In genomic region chr20:33995053-33995816, GRCh38 we compare ENCODE assay signal across 8 cellular contexts. TPM values are rescaled to one million over a fixed set of nuclear protein-coding genes. Genes with fewer than 3 reads are reported as not detected.
DNase-seq lines count a peak whose midpoint lies in the region; ATAC-seq, FAIRE-seq and TF ChIP-seq lines count a peak whose summit lies in the region.

No MANE protein-coding gene starts in this region.

- WGBS in A549 (ENCODE audit: missing lambda C conversion rate), result 40% methylated on average over 8 of the region's 8 CpGs
- WGBS in suprapubic skin, result 12% methylated on average over 8 of the region's 8 CpGs

- no peaks in the 10 kb centered on the region for H3K9me3 Mint-ChIP-seq in activated CD8-positive, alpha-beta T cell treated with anti-CD3 and anti-CD28 coated beads, Interleukin-2, amount 10 ng/mL, durations not matched to agents 7 days and 5 days (ENCODE audit: insufficient read depth)

- TF ChIP-seq RAD21 in A549 (conservative IDR thresholded peaks at IDR 0.05 in 1 of 2, IDR thresholded peaks at IDR 0.05 in 1 of 2), result no peak

- H3K4me1 ChIP-seq in A549, result peaks cover 32% of the 10 kb centered on the region
- peaks cover 6% of the 10 kb centered on the region; the same call in 1 of the 2 replicates for H3K4me1 ChIP-seq in HEK293 (ENCODE audit: control insufficient read depth, insufficient read depth, low read length)
- peaks cover 54% of the 10 kb centered on the region for H3K4me1 ChIP-seq in suprapubic skin

- H3K4me3 ChIP-seq in A549, result peak overlapping the region; percentile 71
- peak overlapping the region; percentile 59 for H3K4me3 ChIP-seq in HEK293 (ENCODE audit: low read depth, low read length)
- peak overlapping the region; percentile 74 for H3K4me3 ChIP-seq in suprapubic skin

- TF ChIP-seq POLR2A in A549 (IDR thresholded peaks at IDR 0.05; ENCODE audit: low read length), result no peak
- TF ChIP-seq POLR2A in suprapubic skin (IDR thresholded peaks at IDR 0.05), result no peak

- DNase-seq in A549 (ENCODE audit: low read depth in 1 of 2, low spot score in 1 of 2) (no peak), iris pigment epithelial cell (ENCODE audit: low read depth) (peak; percentile 17), suprapubic skin (ENCODE audit: low spot score in 2 of 2) (no peak), SHP77 (lab: John Stamatoyannopoulos, UW) (no peak), NCI-H1092 (lab: John Stamatoyannopoulos, UW) (no peak)
- no peak for DNase-seq in activated CD8-positive, alpha-beta T cell treated with anti-CD3 and anti-CD28 coated beads, Interleukin-2, amount 10 ng/mL, durations not matched to agents 7 days and 5 days

- peak overlapping the region; percentile 96 for H3K4me3 Mint-ChIP-seq in activated CD8-positive, alpha-beta T cell treated with anti-CD3 and anti-CD28 coated beads, Interleukin-2, amount 10 ng/mL, durations not matched to agents 7 days and 5 days

- peaks cover 64% of the 10 kb centered on the region for H3K4me1 Mint-ChIP-seq in activated CD8-positive, alpha-beta T cell treated with anti-CD3 and anti-CD28 coated beads, Interleukin-2, amount 10 ng/mL, durations not matched to agents 7 days and 5 days (ENCODE audit: low read depth)

- H3K27me3 Mint-ChIP-seq in activated CD8-positive, alpha-beta T cell treated with anti-CD3 and anti-CD28 coated beads, Interleukin-2, amount 10 ng/mL, durations not matched to agents 7 days and 5 days (ENCODE audit: low read depth), result no peaks in the 10 kb centered on the region

- no peak for ATAC-seq in A549
- ATAC-seq in activated CD8-positive, alpha-beta T cell treated with anti-CD3 and anti-CD28 coated beads, Interleukin-2, amount 10 ng/mL, durations not matched to agents 7 days and 5 days, result no peak
- no peak for ATAC-seq in HG02884 (IDR thresholded peaks at IDR 0.05; ENCODE audit: unreplicated experiment)

- H3K36me3 ChIP-seq in HEK293 (ENCODE audit: control insufficient read depth in 2 of 2, insufficient read depth in 1 of 2, low read length in 2 of 2) (peaks cover 0 to 2% of the 10 kb centered on the region in 2 experiments; a peak in 1 of 3 replicates), suprapubic skin (no peaks in the 10 kb centered on the region)

- peak overlapping the region; percentile 92 to 94 for H3K27ac ChIP-seq in A549
- no peak overlapping the region; the same call in 1 of the 2 replicates for H3K27ac ChIP-seq in HEK293 (ENCODE audit: extremely low read depth, low read depth, low read length)
- H3K27ac ChIP-seq in suprapubic skin, result peak overlapping the region; percentile 99

- FAIRE-seq in A549 (lab: Jason Lieb, UNC), result no peak

- TF ChIP-seq CTCF in A549 (IDR thresholded peaks at IDR 0.05) (no peak), HEK293 (tag by site-specific recombination; IDR thresholded peaks at IDR 0.05) (no peak), suprapubic skin (IDR thresholded peaks at IDR 0.05) (no peak)

- no peaks in the 10 kb centered on the region for H3K27me3 ChIP-seq in suprapubic skin

- H3K9me3 ChIP-seq in A549 (no peaks in the 10 kb centered on the region), HEK293 (ENCODE audit: control insufficient read depth, insufficient read depth, low read depth, low read length) (no peaks in the 10 kb centered on the region), suprapubic skin (no peaks in the 10 kb centered on the region)

- peaks cover 51% of the 10 kb centered on the region for H3K36me3 Mint-ChIP-seq in activated CD8-positive, alpha-beta T cell treated with anti-CD3 and anti-CD28 coated beads, Interleukin-2, amount 10 ng/mL, durations not matched to agents 7 days and 5 days (ENCODE audit: low read depth)

- H3K4me2 ChIP-seq in A549, result peak overlapping the region; percentile 89

- CTCF ChIA-PET in A549 (lab: Yijun Ruan, JAX) (interaction anchor here (1.0 kb wide), 1 partner anchor 10 kb away, joined by 3 read pairs; no protein-coding TSS in a partner anchor), HEK293 (lab: Yijun Ruan, JAX) (interaction anchor here (1.0 to 1.1 kb wide), 2 partner anchors 10 to 27 kb away, joined by 3 read pairs; no protein-coding TSS in a partner anchor)
- CTCF ChIA-PET in activated CD8-positive, alpha-beta T cell treated with anti-CD3 and anti-CD28 coated beads, Interleukin-2, amount 10 ng/mL, durations not matched to agents 7 days and 5 days (lab: Charles Lee), result interaction anchor here (1.3 to 2.7 kb wide), 2 partner anchors 15 to 27 kb away, joined by 3 to 10 read pairs; no protein-coding TSS in a partner anchor

- H3K27ac Mint-ChIP-seq in activated CD8-positive, alpha-beta T cell treated with anti-CD3 and anti-CD28 coated beads, Interleukin-2, amount 10 ng/mL, durations not matched to agents 7 days and 5 days, result peak overlapping the region; percentile 97

- TF ChIP-seq EP300 in A549 (IDR thresholded peaks at IDR 0.05), result no peak
- TF ChIP-seq EP300 in suprapubic skin (IDR thresholded peaks at IDR 0.05), result no peak

- POLR2A ChIA-PET in A549 (lab: Yijun Ruan, JAX) (interaction anchor here (0.5 kb wide), 1 partner anchor 375 kb away, joined by 4 read pairs; no protein-coding TSS in a partner anchor), HEK293 (lab: Yijun Ruan, JAX) (interaction anchor here (0.6 kb wide), 1 partner anchor 58 kb away, joined by 7 read pairs; no protein-coding TSS in a partner anchor)
- POLR2A ChIA-PET in activated CD8-positive, alpha-beta T cell treated with anti-CD3 and anti-CD28 coated beads, Interleukin-2, amount 10 ng/mL, durations not matched to agents 7 days and 5 days (lab: Charles Lee), result interaction anchor here (0.5 to 2.3 kb wide), 9 partner anchors 10 to 1959 kb away, joined by 3 to 11 read pairs (median 4); partner anchors contain the start of genes CHMP4B, EIF2S2 and SCAND1

TF ChIP-seq in A549, 52 proteins besides CTCF, POLR2A, EP300 and RAD21 (continues in another document):
- no peak for TF ChIP-seq REST (IDR thresholded peaks at IDR 0.05)

TF ChIP-seq in HEK293, 187 proteins besides CTCF, POLR2A, EP300 and RAD21:
- TF ChIP-seq ZBTB48 (tag by site-specific recombination; IDR thresholded peaks at IDR 0.05), result peak; percentile 64
- no peak for TF ChIP-seq KLF17 (tag by site-specific recombination; IDR thresholded peaks at IDR 0.05)
- TF ChIP-seq PRDM10 (tag by site-specific recombination; IDR thresholded peaks at IDR 0.05), result peak; percentile 94
- peak; percentile 43; the same call in 1 of the 2 replicates for TF ChIP-seq SP7 (tag by site-specific recombination; IDR thresholded peaks at IDR 0.05)
- TF ChIP-seq IKZF3 (tag by site-specific recombination; IDR thresholded peaks at IDR 0.05), result peak; percentile 38; the same call in 1 of the 2 replicates
- TF ChIP-seq ZNF514 (tag by site-specific recombination; IDR thresholded peaks at IDR 0.05), result no peak
- TF ChIP-seq ZBTB17 (tag by site-specific recombination; IDR thresholded peaks at IDR 0.05), result peak; percentile 53
- TF ChIP-seq ZNF335 (tag by site-specific recombination; conservative IDR thresholded peaks at IDR 0.05), result 0 out of 2 replicates have a peak, but pooled peaks have one; percentile 20
- peak; percentile 5; the same call in 1 of the 2 replicates for TF ChIP-seq SP2 (tag by site-specific recombination; IDR thresholded peaks at IDR 0.05)
- peak; percentile 26 for TF ChIP-seq KLF1 (tag by site-specific recombination; IDR thresholded peaks at IDR 0.05)
- no peak for TF ChIP-seq ZSCAN30 (tag by site-specific recombination; IDR thresholded peaks at IDR 0.05)

RNA-seq across cellular contexts. Expression of gene RALY, which starts 1.5 kb away (rescaled TPM):
- polyA plus RNA-seq in A549 (2011; rRNA removed) (61.2 and 63.4 TPM in 2 replicates), A549 (2017; fragmentation: RNase III; extraction: RNeasy Plus Mini Kit Qiagen cat#74134 plus additional on column Dnase treatment) (102 to 108 TPM (median 105 TPM) in 3 replicates)
- polyA plus RNA-seq in A549 (2012; cell fraction: cytosol; rRNA removed), result 102 and 141 TPM in 2 replicates
- polyA plus RNA-seq in A549 (2012; cell fraction: nucleus; rRNA removed), result 90.5 and 104 TPM in 2 replicates
- polyA minus RNA-seq in A549 (2011; rRNA and poly(A)+ RNA removed), result 79.6 and 107 TPM in 2 replicates
- 100 to 1,000 TPM; 232 to 233 TPM for total RNA-seq in activated CD8-positive, alpha-beta T cell treated with anti-CD3 and anti-CD28 coated beads, Interleukin-2, amount 10 ng/mL, durations not matched to agents 7 days and 5 days
- 100 to 1,000 TPM in 1 of 4 donors, 10 to 100 TPM in 3; 78.5 to 110 (median 86.6) TPM for total RNA-seq in suprapubic skin
